In the genomic region with DNA sequence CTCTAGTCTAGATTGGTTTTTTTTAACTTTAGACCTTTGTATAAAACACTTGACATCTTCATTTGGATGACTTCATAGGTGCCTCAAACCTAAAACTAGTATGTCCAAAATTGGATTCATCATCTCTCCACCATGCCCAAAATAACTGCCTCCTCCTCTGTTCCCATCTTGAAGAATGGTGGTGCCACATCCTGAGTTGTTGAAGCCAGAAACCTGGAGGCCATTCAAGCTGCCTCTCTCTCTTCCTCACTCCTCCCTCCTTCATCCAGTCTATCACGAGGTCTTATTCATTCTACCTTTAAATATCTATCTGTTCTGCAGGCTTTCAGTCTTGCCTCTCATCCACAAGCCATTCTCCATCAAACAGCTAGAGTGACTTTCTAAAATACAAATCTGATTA, we compare ENCODE assay signal across 37 cellular contexts. TPM values are rescaled to one million over a fixed set of nuclear protein-coding genes. Genes with fewer than 3 reads are reported as not detected.
"Had no signal": no experiment of that assay in that cellular context is flagged by ENCODE, and none has a peak within 500 bp of the region (broad histone marks: within the 10 kb centered on the region; RNA-seq: fewer than 3 reads in every experiment).

No MANE protein-coding gene starts in this region.

- ATAC-seq: activated naive CD4-positive, alpha-beta T cell treated with anti-CD3 and anti-CD28 coated beads, Interleukin-2, amount 50 U/mL, for 72 hours; activated naive CD8-positive, alpha-beta T cell treated with anti-CD3 and anti-CD28 coated beads, Interleukin-2, amount 50 U/mL, for 24 hours; activated T-cell treated with anti-CD3 and anti-CD28 coated beads, Interleukin-2, amount 50 U/mL, for 4 hours; activated T-cell treated with anti-CD3 and anti-CD28 coated beads, Interleukin-2, amount 50 U/mL, for 72 hours; activated T-helper 17 cell treated with anti-CD3 and anti-CD28 coated beads, Interleukin-2, amount 50 U/mL, for 72 hours; body of pancreas had no signal

- DNase-seq: activated effector memory CD4-positive, alpha-beta T cell treated with anti-CD3 and anti-CD28 coated beads, Interleukin-2, amount 50 U/mL, for 16 hours; activated effector memory CD4-positive, alpha-beta T cell treated with Interleukin-2 at 50 U/mL for 16 hours; activated gamma-delta T cell; activated gamma-delta T cell treated with Interleukin-2 at 50 U/mL for 16 hours; activated naive CD4-positive, alpha-beta T cell; activated naive CD4-positive, alpha-beta T cell treated with anti-CD3 and anti-CD28 coated beads for 36 hours; activated naive CD4-positive, alpha-beta T cell treated with anti-CD3 and anti-CD28 coated beads, Interleukin-2, amount 10 ng/mL, durations not matched to agents 7 days and 5 days; activated naive CD4-positive, alpha-beta T cell treated with anti-CD3 and anti-CD28 coated beads, Interleukin-2, amount 50 U/mL, for 16 hours; activated naive CD4-positive, alpha-beta T cell treated with Interleukin-2 at 50 U/mL for 16 hours; activated naive CD8-positive, alpha-beta T cell treated with anti-CD3 and anti-CD28 coated beads for 36 hours; activated naive CD8-positive, alpha-beta T cell treated with anti-CD3 and anti-CD28 coated beads, Interleukin-2, amount 10 ng/mL, durations not matched to agents 7 days and 5 days; activated naive CD8-positive, alpha-beta T cell treated with anti-CD3 and anti-CD28 coated beads, Interleukin-2, amount 50 U/mL, for 24 hours; activated T-cell treated with anti-CD3 and anti-CD28 coated beads, Interleukin-2, amount 50 U/mL, for 1 hour; activated T-cell treated with anti-CD3 and anti-CD28 coated beads, Interleukin-2, amount 50 U/mL, for 24 hours; activated T-cell treated with anti-CD3 and anti-CD28 coated beads, Interleukin-2, amount 50 U/mL, for 4 hours; activated T-cell treated with anti-CD3 and anti-CD28 coated beads, Interleukin-2, amount 50 U/mL, for 48 hours; activated T-cell treated with anti-CD3 and anti-CD28 coated beads, Interleukin-2, amount 50 U/mL, for 72 hours; adrenal gland; amniotic stem cell; amygdala; aorta; body of pancreas; brain microvascular endothelial cell; caudate nucleus; cerebellar nuclear complex had no signal

- H3K4me1 Mint-ChIP-seq: activated naive CD4-positive, alpha-beta T cell treated with anti-CD3 and anti-CD28 coated beads, Interleukin-2, amount 10 ng/mL, durations not matched to agents 7 days and 5 days; activated T-helper 17 cell treated with anti-CD3 and anti-CD28 coated beads, Interleukin-2, amount 50 U/mL, for 72 hours; central memory CD8-positive, alpha-beta T cell had no signal

- H3K36me3 ChIP-seq: adrenal gland, ascending aorta, brain microvascular endothelial cell, breast epithelium, cardiac muscle cell had no signal

- H3K4me1 ChIP-seq: adrenal gland, ascending aorta, body of pancreas, breast epithelium had no signal

- H3K9me3 Mint-ChIP-seq: activated naive CD4-positive, alpha-beta T cell treated with anti-CD3 and anti-CD28 coated beads for 36 hours; activated naive CD4-positive, alpha-beta T cell treated with anti-CD3 and anti-CD28 coated beads, Interleukin-2, amount 10 ng/mL, durations not matched to agents 7 days and 5 days; activated naive CD4-positive, alpha-beta T cell treated with anti-CD3 and anti-CD28 coated beads, Interleukin-2, amount 50 U/mL, for 24 hours; activated naive CD4-positive, alpha-beta T cell treated with anti-CD3 and anti-CD28 coated beads, Interleukin-2, amount 50 U/mL, for 72 hours; activated naive CD8-positive, alpha-beta T cell treated with anti-CD3 and anti-CD28 coated beads for 36 hours; activated naive CD8-positive, alpha-beta T cell treated with anti-CD3 and anti-CD28 coated beads, Interleukin-2, amount 10 ng/mL, durations not matched to agents 7 days and 5 days; activated naive CD8-positive, alpha-beta T cell treated with anti-CD3 and anti-CD28 coated beads, Interleukin-2, amount 50 U/mL, for 24 hours; activated T-cell treated with anti-CD3 and anti-CD28 coated beads, Interleukin-2, amount 50 U/mL, for 24 hours; activated T-cell treated with anti-CD3 and anti-CD28 coated beads, Interleukin-2, amount 50 U/mL, for 4 hours; activated T-cell treated with anti-CD3 and anti-CD28 coated beads, Interleukin-2, amount 50 U/mL, for 72 hours; activated T-helper 1 cell treated with anti-CD3 and anti-CD28 coated beads, Interleukin-12 subunit alpha, Interleukin-12 subunit beta, Interleukin-2, Interleukin-4 antibody, amounts not matched to agents 30 ng/mL and 10 ng/mL and 1 ng/mL, durations not matched to agents 14 hours and 24 hours and 36 hours; activated T-helper 17 cell treated with anti-CD3 and anti-CD28 coated beads, Interleukin-2, amount 50 U/mL, for 72 hours; activated T-helper 2 cell treated with anti-CD3 and anti-CD28 coated beads, Interferon-gamma antibody, Interleukin-2, Interleukin-4, amounts not matched to agents 10 μg/mL and 5 μg/mL and 100 μg/mL, durations not matched to agents 14 hours and 24 hours and 36 hours; brain; central memory CD8-positive, alpha-beta T cell had no signal

- H3K27ac Mint-ChIP-seq: activated naive CD4-positive, alpha-beta T cell treated with anti-CD3 and anti-CD28 coated beads for 36 hours; activated naive CD4-positive, alpha-beta T cell treated with anti-CD3 and anti-CD28 coated beads, Interleukin-2, amount 10 ng/mL, durations not matched to agents 7 days and 5 days; activated naive CD4-positive, alpha-beta T cell treated with anti-CD3 and anti-CD28 coated beads, Interleukin-2, amount 50 U/mL, for 24 hours; activated naive CD4-positive, alpha-beta T cell treated with anti-CD3 and anti-CD28 coated beads, Interleukin-2, amount 50 U/mL, for 72 hours; activated naive CD8-positive, alpha-beta T cell; activated naive CD8-positive, alpha-beta T cell treated with anti-CD3 and anti-CD28 coated beads for 36 hours; activated naive CD8-positive, alpha-beta T cell treated with anti-CD3 and anti-CD28 coated beads, Interleukin-2, amount 10 ng/mL, durations not matched to agents 7 days and 5 days; activated naive CD8-positive, alpha-beta T cell treated with anti-CD3 and anti-CD28 coated beads, Interleukin-2, amount 50 U/mL, for 24 hours; activated T-cell treated with anti-CD3 and anti-CD28 coated beads, Interleukin-2, amount 50 U/mL, for 24 hours; activated T-helper 1 cell treated with anti-CD3 and anti-CD28 coated beads, Interleukin-12 subunit alpha, Interleukin-12 subunit beta, Interleukin-2, Interleukin-4 antibody, amounts not matched to agents 30 ng/mL and 10 ng/mL and 1 ng/mL, durations not matched to agents 14 hours and 24 hours and 36 hours; activated T-helper 17 cell treated with anti-CD3 and anti-CD28 coated beads, Interleukin-2, amount 50 U/mL, for 72 hours; activated T-helper 2 cell treated with anti-CD3 and anti-CD28 coated beads, Interferon-gamma antibody, Interleukin-2, Interleukin-4, amounts not matched to agents 10 μg/mL and 5 μg/mL and 100 μg/mL, durations not matched to agents 14 hours and 24 hours and 36 hours; brain had no signal

- H3K4me3 Mint-ChIP-seq: activated naive CD4-positive, alpha-beta T cell treated with anti-CD3 and anti-CD28 coated beads for 36 hours; activated naive CD4-positive, alpha-beta T cell treated with anti-CD3 and anti-CD28 coated beads, Interleukin-2, amount 10 ng/mL, durations not matched to agents 7 days and 5 days; activated naive CD4-positive, alpha-beta T cell treated with anti-CD3 and anti-CD28 coated beads, Interleukin-2, amount 50 U/mL, for 24 hours; activated naive CD8-positive, alpha-beta T cell; activated naive CD8-positive, alpha-beta T cell treated with anti-CD3 and anti-CD28 coated beads for 36 hours; activated naive CD8-positive, alpha-beta T cell treated with anti-CD3 and anti-CD28 coated beads, Interleukin-2, amount 10 ng/mL, durations not matched to agents 7 days and 5 days; activated naive CD8-positive, alpha-beta T cell treated with anti-CD3 and anti-CD28 coated beads, Interleukin-2, amount 50 U/mL, for 24 hours; activated T-cell treated with anti-CD3 and anti-CD28 coated beads, Interleukin-2, amount 50 U/mL, for 24 hours; activated T-cell treated with anti-CD3 and anti-CD28 coated beads, Interleukin-2, amount 50 U/mL, for 4 hours; activated T-cell treated with anti-CD3 and anti-CD28 coated beads, Interleukin-2, amount 50 U/mL, for 72 hours; activated T-helper 1 cell treated with anti-CD3 and anti-CD28 coated beads, Interleukin-12 subunit alpha, Interleukin-12 subunit beta, Interleukin-2, Interleukin-4 antibody, amounts not matched to agents 30 ng/mL and 10 ng/mL and 1 ng/mL, durations not matched to agents 14 hours and 24 hours and 36 hours; activated T-helper 17 cell treated with anti-CD3 and anti-CD28 coated beads, Interleukin-2, amount 50 U/mL, for 72 hours; brain; central memory CD8-positive, alpha-beta T cell had no signal

- H3K27me3 ChIP-seq: adrenal gland, ascending aorta, body of pancreas, brain microvascular endothelial cell, breast epithelium had no signal

- H3K36me3 Mint-ChIP-seq: activated naive CD4-positive, alpha-beta T cell treated with anti-CD3 and anti-CD28 coated beads, Interleukin-2, amount 10 ng/mL, durations not matched to agents 7 days and 5 days; activated naive CD4-positive, alpha-beta T cell treated with anti-CD3 and anti-CD28 coated beads, Interleukin-2, amount 50 U/mL, for 24 hours; activated naive CD4-positive, alpha-beta T cell treated with anti-CD3 and anti-CD28 coated beads, Interleukin-2, amount 50 U/mL, for 72 hours; activated naive CD8-positive, alpha-beta T cell treated with anti-CD3 and anti-CD28 coated beads for 36 hours; activated naive CD8-positive, alpha-beta T cell treated with anti-CD3 and anti-CD28 coated beads, Interleukin-2, amount 10 ng/mL, durations not matched to agents 7 days and 5 days; brain had no signal

- H3K4me3 ChIP-seq: adrenal gland, ascending aorta, body of pancreas, breast epithelium, cardiac muscle cell had no signal

- H3K27me3 Mint-ChIP-seq: activated naive CD4-positive, alpha-beta T cell treated with anti-CD3 and anti-CD28 coated beads, Interleukin-2, amount 50 U/mL, for 24 hours; activated naive CD8-positive, alpha-beta T cell treated with anti-CD3 and anti-CD28 coated beads for 36 hours had no signal

- H3K9me3 ChIP-seq: adrenal gland, ascending aorta, body of pancreas, breast epithelium had no signal

- H3K27ac ChIP-seq: adrenal gland, ascending aorta, body of pancreas, brain microvascular endothelial cell, breast epithelium, cardiac muscle cell had no signal

RNA-seq across cellular contexts. Expression of gene USP44, which starts 26.5 kb away (rescaled TPM):
- total RNA-seq: chondrocyte had no signal
